28 cellular contexts compared by ENCODE assay signal in genomic region chr7:2223321-2223720, GRCh38.
"Had no signal": no experiment of that assay in that cellular context is flagged by ENCODE, and none has a peak within 500 bp of the region (broad histone marks: within the 10 kb centered on the region; RNA-seq: fewer than 3 reads in every experiment).

No MANE protein-coding gene starts in this region.

- H3K4me3 ChIP-seq: esophagus squamous epithelium, gastroesophageal sphincter had no signal

- DNase-seq: activated B cell treated with CpG ODN at 0.5 μM for 24 hours; activated CD4-positive, alpha-beta T cell treated with anti-CD3 and anti-CD28 coated beads for 48 hours; activated CD4-positive, alpha-beta T cell treated with anti-CD3 and anti-CD28 coated beads, Interleukin-2, amount 50 U/mL, for 1 hour; activated CD4-positive, alpha-beta T cell treated with anti-CD3 and anti-CD28 coated beads, Interleukin-2, amount 50 U/mL, for 48 hours; activated CD8-positive, alpha-beta memory T cell treated with anti-CD3 and anti-CD28 coated beads for 24 hours; activated CD8-positive, alpha-beta T cell treated with anti-CD3 and anti-CD28 coated beads for 36 hours; activated effector memory CD4-positive, alpha-beta T cell treated with Interleukin-2 at 50 U/mL for 16 hours; activated gamma-delta T cell treated with Interleukin-2 at 50 U/mL for 16 hours; activated naive CD4-positive, alpha-beta T cell treated with anti-CD3 and anti-CD28 coated beads, Interleukin-2, amount 50 U/mL, for 16 hours; activated naive CD4-positive, alpha-beta T cell treated with Interleukin-2 at 50 U/mL for 16 hours; activated T-cell treated with anti-CD3 and anti-CD28 coated beads, Interleukin-2, amount 50 U/mL, for 4 hours; amniotic stem cell; anterior cingulate cortex; brain microvascular endothelial cell; caudate nucleus; cortex of kidney; dermis blood vessel endothelial cell; effector CD8-positive, alpha-beta T cell; esophagus squamous epithelium; foreskin melanocyte; T-helper 1 cell; T-helper 17 cell; T1000; WERI-Rb-1 had no signal

- H3K9me3 ChIP-seq: esophagus squamous epithelium, gastroesophageal sphincter had no signal

- H3K27ac ChIP-seq: brain microvascular endothelial cell, epithelial cell of prostate, esophagus squamous epithelium, gastroesophageal sphincter, WERI-Rb-1 had no signal

- H3K4me1 ChIP-seq: gastroesophageal sphincter had no signal

- H3K27me3 ChIP-seq: brain microvascular endothelial cell, esophagus squamous epithelium, gastroesophageal sphincter had no signal

- ATAC-seq: activated CD4-positive, CD25-positive, alpha-beta regulatory T cell treated with anti-CD3 and anti-CD28 coated beads, Interleukin-2, amount 50 U/mL, for 24 hours; activated CD8-positive, alpha-beta T cell treated with anti-CD3 and anti-CD28 coated beads for 36 hours; activated T-cell treated with anti-CD3 and anti-CD28 coated beads, Interleukin-2, amount 50 U/mL, for 4 hours; activated T-helper 17 cell treated with anti-CD3 and anti-CD28 coated beads, Interleukin-2, amount 50 U/mL, for 72 hours; gastroesophageal sphincter; T-helper 17 cell had no signal
